Comparison of ENCODE assay signal across 9 cellular contexts in genomic region chr20:15600565-15600964, GRCh38.
"Had no signal": no experiment of that assay in that cellular context is flagged by ENCODE, and none has a peak within 500 bp of the region (broad histone marks: within the 10 kb centered on the region; RNA-seq: fewer than 3 reads in every experiment).

No MANE protein-coding gene starts in this region.

- H3K9ac ChIP-seq: GM23248 had no signal

- ATAC-seq: HCT116, K562 had no signal

- H3K4me3 ChIP-seq: GM23248, HAP-1, K562 had no signal

- DNase-seq: GM23248, GOT3, H7, HFFc6, KG1 had no signal

- H3K9me3 ChIP-seq: HAP-1 had no signal

- H3K27ac ChIP-seq: GM23248 had no signal

- H3K36me3 ChIP-seq: HAP-1 had no signal

- H2AFZ ChIP-seq: GM23248 had no signal

- FAIRE-seq: HTR-8/SVneo, K562 had no signal

- H3K4me1 ChIP-seq: HAP-1 had no signal
